ENCODE assay signal across 1 cellular context in the genomic region with DNA sequence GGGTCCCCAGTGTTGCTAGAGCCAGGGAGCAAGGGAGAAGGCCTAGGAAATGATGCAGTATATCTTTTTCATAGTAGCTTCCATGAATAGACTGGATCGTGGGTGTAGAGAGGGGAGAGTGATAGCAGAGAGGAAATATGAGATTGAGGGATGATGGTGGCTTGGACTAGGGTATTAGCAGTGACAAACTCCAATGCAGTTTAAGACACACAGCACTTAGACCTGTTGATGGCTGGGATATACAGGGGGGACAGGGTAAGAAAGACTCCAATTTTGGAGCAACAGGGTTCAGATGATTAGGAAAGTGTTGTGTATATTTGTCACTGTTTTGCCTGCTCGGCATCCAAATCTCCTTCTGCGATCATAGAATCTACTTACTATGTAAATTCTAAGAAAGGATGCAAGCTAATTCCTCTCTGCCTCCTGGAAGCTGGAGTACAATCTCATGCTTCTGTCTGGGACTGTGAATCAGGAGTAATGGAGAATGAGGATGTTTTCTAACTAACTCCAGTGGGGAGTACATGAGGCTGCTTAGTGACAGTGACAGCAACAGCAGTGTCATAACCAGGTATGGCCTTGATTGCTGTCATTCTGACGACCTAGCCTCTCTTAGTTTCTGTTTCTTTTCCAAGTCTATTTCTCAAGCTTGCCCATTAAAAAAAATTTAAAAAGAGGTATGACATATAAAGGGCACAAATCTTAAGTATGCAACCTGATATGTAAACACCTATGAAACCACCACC.
TF ChIP-seq lines count a peak whose summit lies in the region.

No MANE protein-coding gene starts in this region.

TF ChIP-seq in K562, 482 proteins besides CTCF, POLR2A, EP300 and RAD21 (continued from another document):
- TF ChIP-seq MGA (IDR thresholded peaks at IDR 0.05): no peak
- TF ChIP-seq HSF4 (CRISPR knock-in tag; IDR thresholded peaks at IDR 0.05; ENCODE audit: borderline replicate concordance): no peak
- no peak for TF ChIP-seq PTTG1 (tag; IDR thresholded peaks at IDR 0.05; ENCODE audit: low read depth)
- no peak for TF ChIP-seq NRF1 (conservative IDR thresholded peaks at IDR 0.05 in 1 of 2, IDR thresholded peaks at IDR 0.05 in 1 of 2)
- TF ChIP-seq C11orf30 (IDR thresholded peaks at IDR 0.05; ENCODE audit: low read depth): peak; percentile 21; the same call in 1 of the 2 replicates
- TF ChIP-seq ZNF12 (CRISPR knock-in tag; IDR thresholded peaks at IDR 0.05): no peak
